In genomic region chr6:16776394-16777017, GRCh38 we compare ENCODE assay signal across 1 cellular context.
TF ChIP-seq lines count a peak whose summit lies in the region.

No MANE protein-coding gene starts in this region.

TF ChIP-seq in WTC11, 78 proteins besides CTCF, POLR2A, EP300 and RAD21 (continued from another document):
- TF ChIP-seq ZNF532 (CRISPR knock-in tag; IDR thresholded peaks at IDR 0.05; ENCODE audit: borderline replicate concordance): no peak
- no peak for TF ChIP-seq USF2 (CRISPR knock-in tag; IDR thresholded peaks at IDR 0.05)
- TF ChIP-seq ZNF219 (CRISPR knock-in tag; IDR thresholded peaks at IDR 0.05; ENCODE audit: borderline replicate concordance): no peak
- no peak for TF ChIP-seq FOXK1 (CRISPR knock-in tag; IDR thresholded peaks at IDR 0.05)
- no peak for TF ChIP-seq ZNF281 (CRISPR knock-in tag; IDR thresholded peaks at IDR 0.05)
- TF ChIP-seq MYBL2 (CRISPR knock-in tag; IDR thresholded peaks at IDR 0.05): no peak
- TF ChIP-seq CREM (CRISPR knock-in tag; IDR thresholded peaks at IDR 0.05): no peak
- TF ChIP-seq EMX1 (CRISPR knock-in tag; IDR thresholded peaks at IDR 0.05): no peak
- TF ChIP-seq NFE2L1 (CRISPR knock-in tag; IDR thresholded peaks at IDR 0.05): no peak
